Comparison of ENCODE assay signal across 11 cellular contexts in genomic region chr9:127185931-127186781, GRCh38.
A peak's percentile ranks its signal among the peaks of the same experiment; 100 is the strongest.
DNase-seq lines count a peak whose midpoint lies in the region; ATAC-seq and TF ChIP-seq lines count a peak whose summit lies in the region.
"Had no signal": no experiment of that assay in that cellular context is flagged by ENCODE, and none has a peak within 500 bp of the region (broad histone marks: within the 10 kb centered on the region; RNA-seq: fewer than 3 reads in every experiment).

No MANE protein-coding gene starts in this region.

- no peak overlapping the region for H3K4me3 ChIP-seq in retinal pigment epithelial cell (ENCODE audit: low read length)

- H3K27ac ChIP-seq in caudate nucleus (ENCODE audit: low read depth, low read length): peak overlapping the region; percentile 69
- peak overlapping the region; percentile 84 for H3K27ac ChIP-seq in layer of hippocampus (ENCODE audit: low read depth, low read length)
- H3K27ac ChIP-seq: KMS-11 had no signal

- ATAC-seq in GM21526 (IDR thresholded peaks at IDR 0.05; ENCODE audit: low FRiP score, unreplicated experiment): no peak
- no peak for ATAC-seq in HG03571 (IDR thresholded peaks at IDR 0.05; ENCODE audit: unreplicated experiment)

- no peaks in the 10 kb centered on the region for H3K27me3 ChIP-seq in layer of hippocampus (ENCODE audit: control insufficient read depth, insufficient read depth, low read length)

- no peak for TF ChIP-seq CTCF in retinal pigment epithelial cell (conservative IDR thresholded peaks at IDR 0.05; ENCODE audit: low read depth, low read length)

- peak; percentile 89 for DNase-seq in GM03348 (ENCODE audit: low spot score)
- DNase-seq in caudate nucleus (lab: John Stamatoyannopoulos, UW): peak in 60 of 61 donors; percentile 17 to 94 (median 76)
- DNase-seq in retinal pigment epithelial cell (ENCODE audit: low read depth): peak; percentile 90
- no peak for DNase-seq in NCI-H146 (lab: John Stamatoyannopoulos, UW)
- DNase-seq in AML-193 (lab: John Stamatoyannopoulos, UW): no peak
- DNase-seq: activated naive CD8-positive, alpha-beta T cell treated with anti-CD3 and anti-CD28 coated beads, Interleukin-2, amount 10 ng/mL, durations not matched to agents 7 days and 5 days; DMS 273 treated with DMSO at 0.1 percent for 48 hours had no signal

Comparison
In these comparisons a context has a peak if more than half of its experiments do, and no peak if none do; other contexts are left out.
1. DNase-seq: peak in GM03348 (single experiment), caudate nucleus (60 of 61) and retinal pigment epithelial cell (single experiment); none in NCI-H146 (single experiment) and AML-193 (0 of 2).